8 cellular contexts compared by ENCODE assay signal in genomic region chr13:19959141-19959830, GRCh38. TPM values are rescaled to one million over a fixed set of nuclear protein-coding genes. Genes with fewer than 3 reads are reported as not detected.
DNase-seq lines count a peak whose midpoint lies in the region; ATAC-seq and TF ChIP-seq lines count a peak whose summit lies in the region.

No MANE protein-coding gene starts in this region.

- H3K27ac ChIP-seq in SU-DHL-6 (ENCODE audit: low read depth, low read length) (peak overlapping the region; percentile 71), prostate gland (peak overlapping the region; percentile 97 to 100), urinary bladder (ENCODE audit: low read depth) (peak overlapping the region; percentile 97)

- H4K20me1 ChIP-seq in SU-DHL-6 (ENCODE audit: low read depth, low read length): no peaks in the 10 kb centered on the region; the same call in 1 of the 2 replicates

- no peak for TF ChIP-seq CTCF in SU-DHL-6 (IDR thresholded peaks at IDR 0.05; ENCODE audit: insufficient read depth, low read length, poor library complexity, severe bottlenecking)
- peak in 3 of 4 experiments; percentile 12 to 41 (median 37) for TF ChIP-seq CTCF in prostate gland (IDR thresholded peaks at IDR 0.05)

- no peaks in the 10 kb centered on the region for H3K9me2 ChIP-seq in SU-DHL-6 (replicated peaks; ENCODE audit: insufficient read depth, low read length)

- peaks cover 25% of the 10 kb centered on the region for H3K36me3 ChIP-seq in SU-DHL-6 (ENCODE audit: low read length)
- peaks cover 33% of the 10 kb centered on the region for H3K36me3 ChIP-seq in adipocyte (ENCODE audit: control insufficient read depth, insufficient read depth, low read length, severe bottlenecking)
- no peaks in the 10 kb centered on the region for H3K36me3 ChIP-seq in prostate gland
- no peaks in the 10 kb centered on the region for H3K36me3 ChIP-seq in urinary bladder (ENCODE audit: insufficient read depth)

- H3K27me3 ChIP-seq in SU-DHL-6 (ENCODE audit: low read length) (no peaks in the 10 kb centered on the region; the same call in 1 of the 2 replicates), adipocyte (replicated peaks; ENCODE audit: control insufficient read depth, insufficient read depth, low read length) (no peaks in the 10 kb centered on the region), prostate gland (replicated peaks; ENCODE audit: insufficient read depth) (no peaks in the 10 kb centered on the region)

- no peaks in the 10 kb centered on the region for H3K9me3 ChIP-seq in SU-DHL-6 (ENCODE audit: insufficient read depth, low read length)
- no peaks in the 10 kb centered on the region for H3K9me3 ChIP-seq in adipocyte (ENCODE audit: control insufficient read depth, low read length)
- no peaks in the 10 kb centered on the region for H3K9me3 ChIP-seq in prostate gland

- WGBS in prostate gland: under 1% methylated on average over 41 of the region's 61 CpGs
- under 1% methylated on average over 59 of the region's 61 CpGs for WGBS in urinary bladder

- peaks cover 28% of the 10 kb centered on the region for H3K4me1 ChIP-seq in adipocyte (ENCODE audit: control insufficient read depth, insufficient read depth, low read length)
- H3K4me1 ChIP-seq in prostate gland (replicated peaks): peaks cover 5% of the 10 kb centered on the region
- H3K4me1 ChIP-seq in urinary bladder (ENCODE audit: insufficient read depth): no peaks in the 10 kb centered on the region

- intact Hi-C loops in left ventricle myocardium superior (cut with micrococcal nuclease) (no loop called here), prostate gland (cut with DNase I) (loop anchor here (5.0 to 10.0 kb wide), 4 partner anchors 97 to 327 kb away; partner anchors contain the start of genes MPHOSPH8, PSPC1 and ZMYM5)

- DNase-seq in NCI-H1417 (lab: John Stamatoyannopoulos, UW) (peak; percentile 4 to 68 (median 62)), NCI-H1417 treated with DMSO at 0.1 percent for 48 hours (lab: John Stamatoyannopoulos, UW) (no peak), HuH-7 (ENCODE audit: low spot score) (peak; percentile 32), adipocyte (ENCODE audit: low read depth) (peak; percentile 73), left ventricle myocardium superior (peak; percentile 76), prostate gland (ENCODE audit: low spot score) (peak; percentile 44)

- peak overlapping the region; percentile 55 for H2AFZ ChIP-seq in SU-DHL-6 (ENCODE audit: low read depth, low read length, severe bottlenecking)

- H3K4me3 ChIP-seq in SU-DHL-6 (ENCODE audit: insufficient read depth, low read length, poor library complexity, severe bottlenecking) (peak overlapping the region; percentile 70), adipocyte (ENCODE audit: low read length) (peak overlapping the region; percentile 98), prostate gland (peak overlapping the region; percentile 79 to 90), urinary bladder (ENCODE audit: low read depth, low read length) (peak overlapping the region; percentile 93)

- H3F3A ChIP-seq in SU-DHL-6 (ENCODE audit: insufficient read depth): peaks cover 14% of the 10 kb centered on the region; the same call in 1 of the 2 replicates

- peak; percentile 15 for ATAC-seq in left ventricle myocardium superior

- H3K9ac ChIP-seq in SU-DHL-6 (ENCODE audit: low read length) (peak overlapping the region; percentile 69), adipocyte (ENCODE audit: low read length) (peak overlapping the region; percentile 97)

- peak overlapping the region; percentile 82 for H3K4me2 ChIP-seq in SU-DHL-6 (ENCODE audit: low read depth, low read length, poor library complexity, severe bottlenecking)

- TF ChIP-seq POLR2A in prostate gland (IDR thresholded peaks at IDR 0.05): no peak

- H3K79me2 ChIP-seq in SU-DHL-6 (ENCODE audit: insufficient read depth, low read length): peaks cover 37% of the 10 kb centered on the region

RNA-seq across cellular contexts. Expression of gene ZMYM2, which starts 0.8 kb away (rescaled TPM):
- total RNA-seq in left ventricle myocardium superior: 49.8 TPM
- 10 to 100 TPM; 70.7 to 95.6 TPM for total RNA-seq in prostate gland
- total RNA-seq in urinary bladder: 199 TPM
- 20.0 TPM for polyA plus RNA-seq in urinary bladder
